ENCODE assay signal across 8 cellular contexts in the genomic region with DNA sequence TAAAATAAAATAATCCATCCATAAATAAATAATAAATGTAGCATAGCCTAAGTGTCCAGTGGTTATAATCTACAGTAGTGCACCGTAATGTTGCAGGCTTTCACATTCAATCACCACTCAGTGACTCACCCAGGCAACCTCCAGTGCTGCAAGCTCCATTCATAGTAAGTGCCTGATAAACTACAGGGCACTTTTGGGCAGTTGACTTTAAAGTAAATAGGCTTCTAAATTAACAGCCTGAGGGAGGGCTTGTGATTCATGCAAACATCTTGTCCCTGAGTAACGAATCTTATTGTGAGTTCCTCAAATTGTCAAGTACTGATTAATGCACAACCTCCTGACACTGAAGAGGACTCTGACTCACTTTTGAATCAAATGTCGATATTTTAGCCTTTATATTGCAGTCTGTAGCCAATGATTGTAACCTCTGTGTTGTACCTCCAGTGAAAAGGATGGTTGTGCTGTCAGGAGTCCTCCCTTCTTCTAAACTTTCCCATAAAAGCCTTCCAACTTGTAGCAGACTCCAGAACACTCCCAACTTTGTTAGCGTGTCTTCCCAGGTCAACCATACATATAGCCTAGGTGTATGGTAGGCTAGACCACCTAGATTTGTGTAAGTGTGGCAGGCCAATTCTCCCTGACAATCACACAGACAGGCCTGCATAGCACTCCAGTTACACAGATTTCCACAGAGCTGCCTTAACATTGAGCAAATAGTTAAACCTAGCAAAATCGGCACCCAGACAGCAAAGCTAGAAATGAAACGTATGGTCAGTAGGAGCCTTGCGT. TPM values are rescaled to one million over a fixed set of nuclear protein-coding genes. Genes with fewer than 3 reads are reported as not detected.
DNase-seq lines count a peak whose midpoint lies in the region; ATAC-seq and TF ChIP-seq lines count a peak whose summit lies in the region.
"Had no signal": no experiment of that assay in that cellular context is flagged by ENCODE, and none has a peak within 500 bp of the region (broad histone marks: within the 10 kb centered on the region; RNA-seq: fewer than 3 reads in every experiment).

No MANE protein-coding gene starts in this region.

- peak; percentile 28 for DNase-seq in GDM1 (lab: John Stamatoyannopoulos, UW)
- DNase-seq in NCI-H2227 treated with DMSO at 0.1 percent for 48 hours (lab: John Stamatoyannopoulos, UW) = peak; percentile 12
- peak; percentile 71 for DNase-seq in dedifferentiated amniotic fluid mesenchymal stem cell (ENCODE audit: extremely low spot score)
- DNase-seq in omental fat pad (ENCODE audit: low spot score) = no peak
- DNase-seq in NCI-H128 (lab: John Stamatoyannopoulos, UW; ENCODE audit: unreplicated experiment) = no peak
- no peak for DNase-seq in activated CD8-positive, alpha-beta memory T cell treated with anti-CD3 and anti-CD28 coated beads for 24 hours
- DNase-seq: NCI-H1694 treated with DMSO at 0.1 percent for 48 hours had no signal

- peak; percentile 83 for ATAC-seq in omental fat pad (ENCODE audit: low FRiP score)
- no peak for ATAC-seq in HG02885 (IDR thresholded peaks at IDR 0.05; ENCODE audit: poor library complexity, unreplicated experiment)

- no peak for TF ChIP-seq CTCF in omental fat pad (IDR thresholded peaks at IDR 0.05)

RNA-seq across cellular contexts. Expression of gene BICD1, which starts 54.9 kb away (rescaled TPM):
- total RNA-seq in omental fat pad = 10 to 100 TPM in 1 of 4 donors, 1 to 10 TPM in 3; 8.0 to 19.2 (median 9.1) TPM

Comparison
In these comparisons a context has a peak if more than half of its experiments do, and no peak if none do; other contexts are left out.
1. DNase-seq: peak in GDM1 (single experiment), NCI-H2227 treated with DMSO at 0.1 percent for 48 hours (single experiment) and dedifferentiated amniotic fluid mesenchymal stem cell (single experiment); none in omental fat pad (single experiment), NCI-H128 (single experiment) and activated CD8-positive, alpha-beta memory T cell treated with anti-CD3 and anti-CD28 coated beads for 24 hours (single experiment).